ENCODE assay signal across 1 cellular context in the genomic region with DNA sequence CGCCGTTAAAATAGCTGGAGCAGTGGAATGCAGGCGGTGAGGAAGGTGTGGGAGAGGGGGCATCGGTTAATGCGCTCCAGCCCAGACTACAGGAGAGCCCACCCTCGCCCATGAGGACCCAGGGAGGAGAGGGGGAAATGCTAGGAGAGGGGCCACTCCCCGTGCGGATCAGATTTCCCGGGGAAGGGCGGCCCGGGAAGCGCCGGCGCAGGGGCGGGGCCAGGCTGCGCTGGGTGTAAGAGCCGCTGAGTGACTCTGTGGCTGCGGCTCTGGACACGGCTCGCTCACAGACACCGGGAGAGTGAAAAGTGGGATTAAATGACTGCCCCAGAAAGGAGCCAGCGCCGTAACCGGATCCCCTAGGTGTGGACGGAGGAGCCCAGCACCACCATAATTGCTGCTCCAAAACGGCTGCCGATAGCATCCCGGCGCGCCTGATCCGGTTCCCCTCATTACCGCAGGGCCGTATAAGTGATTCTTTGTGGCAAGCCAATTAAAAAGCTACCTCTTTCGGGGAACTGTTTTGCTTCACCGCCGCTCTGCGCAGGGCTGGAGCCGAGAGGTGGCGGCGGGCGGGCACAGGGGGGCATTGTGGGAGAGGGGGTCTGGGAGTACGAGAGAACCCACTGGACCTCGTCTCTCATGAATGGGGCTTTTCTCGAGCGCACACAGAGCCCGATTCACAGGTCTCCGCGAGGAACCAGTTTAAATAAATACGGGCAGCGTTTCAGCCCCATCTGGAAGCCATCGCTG.
TF ChIP-seq lines count a peak whose summit lies in the region.

No MANE protein-coding gene starts in this region.

TF ChIP-seq in H1, 55 proteins besides CTCF, POLR2A, EP300 and RAD21:
- peak; percentile 83 for TF ChIP-seq KDM4A (IDR thresholded peaks at IDR 0.05; ENCODE audit: low read depth, low read length, severe bottlenecking)
- TF ChIP-seq TEAD4 (IDR thresholded peaks at IDR 0.05; ENCODE audit: low read depth, low read length): 0 out of 2 replicates have a peak, but pooled peaks have one; percentile 14
- TF ChIP-seq, protein P1, sequence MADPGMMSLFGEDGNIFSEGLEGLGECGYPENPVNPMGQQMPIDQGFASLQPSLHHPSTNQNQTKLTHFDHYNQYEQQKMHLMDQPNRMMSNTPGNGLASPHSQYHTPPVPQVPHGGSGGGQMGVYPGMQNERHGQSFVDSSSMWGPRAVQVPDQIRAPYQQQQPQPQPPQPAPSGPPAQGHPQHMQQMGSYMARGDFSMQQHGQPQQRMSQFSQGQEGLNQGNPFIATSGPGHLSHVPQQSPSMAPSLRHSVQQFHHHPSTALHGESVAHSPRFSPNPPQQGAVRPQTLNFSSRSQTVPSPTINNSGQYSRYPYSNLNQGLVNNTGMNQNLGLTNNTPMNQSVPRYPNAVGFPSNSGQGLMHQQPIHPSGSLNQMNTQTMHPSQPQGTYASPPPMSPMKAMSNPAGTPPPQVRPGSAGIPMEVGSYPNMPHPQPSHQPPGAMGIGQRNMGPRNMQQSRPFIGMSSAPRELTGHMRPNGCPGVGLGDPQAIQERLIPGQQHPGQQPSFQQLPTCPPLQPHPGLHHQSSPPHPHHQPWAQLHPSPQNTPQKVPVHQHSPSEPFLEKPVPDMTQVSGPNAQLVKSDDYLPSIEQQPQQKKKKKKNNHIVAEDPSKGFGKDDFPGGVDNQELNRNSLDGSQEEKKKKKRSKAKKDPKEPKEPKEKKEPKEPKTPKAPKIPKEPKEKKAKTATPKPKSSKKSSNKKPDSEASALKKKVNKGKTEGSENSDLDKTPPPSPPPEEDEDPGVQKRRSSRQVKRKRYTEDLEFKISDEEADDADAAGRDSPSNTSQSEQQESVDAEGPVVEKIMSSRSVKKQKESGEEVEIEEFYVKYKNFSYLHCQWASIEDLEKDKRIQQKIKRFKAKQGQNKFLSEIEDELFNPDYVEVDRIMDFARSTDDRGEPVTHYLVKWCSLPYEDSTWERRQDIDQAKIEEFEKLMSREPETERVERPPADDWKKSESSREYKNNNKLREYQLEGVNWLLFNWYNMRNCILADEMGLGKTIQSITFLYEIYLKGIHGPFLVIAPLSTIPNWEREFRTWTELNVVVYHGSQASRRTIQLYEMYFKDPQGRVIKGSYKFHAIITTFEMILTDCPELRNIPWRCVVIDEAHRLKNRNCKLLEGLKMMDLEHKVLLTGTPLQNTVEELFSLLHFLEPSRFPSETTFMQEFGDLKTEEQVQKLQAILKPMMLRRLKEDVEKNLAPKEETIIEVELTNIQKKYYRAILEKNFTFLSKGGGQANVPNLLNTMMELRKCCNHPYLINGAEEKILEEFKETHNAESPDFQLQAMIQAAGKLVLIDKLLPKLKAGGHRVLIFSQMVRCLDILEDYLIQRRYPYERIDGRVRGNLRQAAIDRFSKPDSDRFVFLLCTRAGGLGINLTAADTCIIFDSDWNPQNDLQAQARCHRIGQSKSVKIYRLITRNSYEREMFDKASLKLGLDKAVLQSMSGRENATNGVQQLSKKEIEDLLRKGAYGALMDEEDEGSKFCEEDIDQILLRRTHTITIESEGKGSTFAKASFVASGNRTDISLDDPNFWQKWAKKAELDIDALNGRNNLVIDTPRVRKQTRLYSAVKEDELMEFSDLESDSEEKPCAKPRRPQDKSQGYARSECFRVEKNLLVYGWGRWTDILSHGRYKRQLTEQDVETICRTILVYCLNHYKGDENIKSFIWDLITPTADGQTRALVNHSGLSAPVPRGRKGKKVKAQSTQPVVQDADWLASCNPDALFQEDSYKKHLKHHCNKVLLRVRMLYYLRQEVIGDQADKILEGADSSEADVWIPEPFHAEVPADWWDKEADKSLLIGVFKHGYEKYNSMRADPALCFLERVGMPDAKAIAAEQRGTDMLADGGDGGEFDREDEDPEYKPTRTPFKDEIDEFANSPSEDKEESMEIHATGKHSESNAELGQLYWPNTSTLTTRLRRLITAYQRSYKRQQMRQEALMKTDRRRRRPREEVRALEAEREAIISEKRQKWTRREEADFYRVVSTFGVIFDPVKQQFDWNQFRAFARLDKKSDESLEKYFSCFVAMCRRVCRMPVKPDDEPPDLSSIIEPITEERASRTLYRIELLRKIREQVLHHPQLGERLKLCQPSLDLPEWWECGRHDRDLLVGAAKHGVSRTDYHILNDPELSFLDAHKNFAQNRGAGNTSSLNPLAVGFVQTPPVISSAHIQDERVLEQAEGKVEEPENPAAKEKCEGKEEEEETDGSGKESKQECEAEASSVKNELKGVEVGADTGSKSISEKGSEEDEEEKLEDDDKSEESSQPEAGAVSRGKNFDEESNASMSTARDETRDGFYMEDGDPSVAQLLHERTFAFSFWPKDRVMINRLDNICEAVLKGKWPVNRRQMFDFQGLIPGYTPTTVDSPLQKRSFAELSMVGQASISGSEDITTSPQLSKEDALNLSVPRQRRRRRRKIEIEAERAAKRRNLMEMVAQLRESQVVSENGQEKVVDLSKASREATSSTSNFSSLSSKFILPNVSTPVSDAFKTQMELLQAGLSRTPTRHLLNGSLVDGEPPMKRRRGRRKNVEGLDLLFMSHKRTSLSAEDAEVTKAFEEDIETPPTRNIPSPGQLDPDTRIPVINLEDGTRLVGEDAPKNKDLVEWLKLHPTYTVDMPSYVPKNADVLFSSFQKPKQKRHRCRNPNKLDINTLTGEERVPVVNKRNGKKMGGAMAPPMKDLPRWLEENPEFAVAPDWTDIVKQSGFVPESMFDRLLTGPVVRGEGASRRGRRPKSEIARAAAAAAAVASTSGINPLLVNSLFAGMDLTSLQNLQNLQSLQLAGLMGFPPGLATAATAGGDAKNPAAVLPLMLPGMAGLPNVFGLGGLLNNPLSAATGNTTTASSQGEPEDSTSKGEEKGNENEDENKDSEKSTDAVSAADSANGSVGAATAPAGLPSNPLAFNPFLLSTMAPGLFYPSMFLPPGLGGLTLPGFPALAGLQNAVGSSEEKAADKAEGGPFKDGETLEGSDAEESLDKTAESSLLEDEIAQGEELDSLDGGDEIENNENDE (IDR thresholded peaks at IDR 0.05; ENCODE audit: insufficient replicate concordance, low read length): no peak
- TF ChIP-seq RNF2 (IDR thresholded peaks at IDR 0.05; ENCODE audit: borderline replicate concordance, low read depth, low read length, missing control alignments, poor library complexity, severe bottlenecking): peak; percentile 20
